In the genomic region with DNA sequence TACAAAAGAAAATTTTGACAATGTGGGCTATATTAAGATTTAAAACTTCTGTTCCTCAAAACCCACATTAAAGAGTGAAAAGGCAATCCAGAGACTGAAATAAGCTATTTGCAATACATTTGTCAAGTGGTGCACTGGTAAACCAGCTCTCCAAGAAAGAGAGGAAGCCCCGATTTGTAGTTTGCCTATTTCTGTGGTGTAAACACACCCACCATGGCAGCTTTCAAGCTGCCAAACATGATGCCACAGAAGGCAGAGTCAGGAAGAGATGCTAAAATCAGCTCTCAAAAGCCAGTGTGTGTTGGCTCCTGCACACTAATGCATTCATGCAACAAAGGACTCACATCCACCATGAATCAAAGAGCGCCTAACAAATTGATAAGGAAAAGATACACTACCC, we compare ENCODE assay signal across 1 cellular context.
TF ChIP-seq lines count a peak whose summit lies in the region.

No MANE protein-coding gene starts in this region.

TF ChIP-seq in WTC11, 78 proteins besides CTCF, POLR2A, EP300 and RAD21 (continued from another document):
- TF ChIP-seq, protein P1, sequence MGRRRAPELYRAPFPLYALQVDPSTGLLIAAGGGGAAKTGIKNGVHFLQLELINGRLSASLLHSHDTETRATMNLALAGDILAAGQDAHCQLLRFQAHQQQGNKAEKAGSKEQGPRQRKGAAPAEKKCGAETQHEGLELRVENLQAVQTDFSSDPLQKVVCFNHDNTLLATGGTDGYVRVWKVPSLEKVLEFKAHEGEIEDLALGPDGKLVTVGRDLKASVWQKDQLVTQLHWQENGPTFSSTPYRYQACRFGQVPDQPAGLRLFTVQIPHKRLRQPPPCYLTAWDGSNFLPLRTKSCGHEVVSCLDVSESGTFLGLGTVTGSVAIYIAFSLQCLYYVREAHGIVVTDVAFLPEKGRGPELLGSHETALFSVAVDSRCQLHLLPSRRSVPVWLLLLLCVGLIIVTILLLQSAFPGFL (CRISPR knock-in tag; IDR thresholded peaks at IDR 0.05; ENCODE audit: borderline replicate concordance): no peak
